32 cellular contexts compared by ENCODE assay signal in the genomic region with DNA sequence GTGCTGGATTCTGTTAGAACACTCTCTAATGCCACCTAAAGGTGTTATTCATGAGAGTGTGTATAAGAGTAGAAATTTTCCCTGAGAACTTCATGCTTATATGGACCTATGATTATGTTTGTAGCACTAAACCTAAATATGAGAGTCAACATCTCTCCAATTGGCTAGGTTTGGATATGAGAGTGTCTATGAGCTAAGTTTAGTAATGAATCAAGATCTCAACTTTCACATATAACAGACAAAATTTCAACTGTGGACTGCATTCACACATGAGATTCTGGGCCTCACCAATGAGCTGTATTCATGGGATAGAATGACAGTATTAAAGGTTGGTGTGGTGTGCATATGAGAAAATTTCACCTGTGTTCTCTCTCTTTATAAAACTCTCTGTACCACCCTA.
"Had no signal": no experiment of that assay in that cellular context is flagged by ENCODE, and none has a peak within 500 bp of the region (broad histone marks: within the 10 kb centered on the region; RNA-seq: fewer than 3 reads in every experiment).

No MANE protein-coding gene starts in this region.

- ATAC-seq: gastroesophageal sphincter, heart right ventricle, SK-N-SH treated with all-trans-retinoic acid at 6 μM for 48 hours, T-helper 17 cell had no signal

- H3K4me1 ChIP-seq: adrenal gland, ascending aorta, breast epithelium, colonic mucosa, esophagus squamous epithelium, gastroesophageal sphincter, heart right ventricle had no signal

- H3K27ac Mint-ChIP-seq: activated B cell treated with CpG ODN at 0.5 μM for 24 hours; activated CD4-positive, alpha-beta memory T cell treated with anti-CD3 and anti-CD28 coated beads, Interleukin-2, amount 10 ng/mL, durations not matched to agents 7 days and 5 days; activated CD8-positive, alpha-beta memory T cell treated with anti-CD3 and anti-CD28 coated beads, Interleukin-2, amount 10 ng/mL, durations not matched to agents 7 days and 5 days; brain; T-helper 17 cell had no signal

- H3K4me1 Mint-ChIP-seq: brain, T-helper 17 cell had no signal

- DNase-seq: activated B cell treated with CpG ODN at 0.5 μM for 24 hours; activated CD4-positive, alpha-beta T cell treated with anti-CD3 and anti-CD28 coated beads, Interleukin-2, amount 50 U/mL, for 4 hours; activated CD8-positive, alpha-beta memory T cell treated with anti-CD3 and anti-CD28 coated beads, Interleukin-2, amount 50 U/mL, for 4 hours; activated effector memory CD4-positive, alpha-beta T cell treated with anti-CD3 and anti-CD28 coated beads, Interleukin-2, amount 50 U/mL, for 16 hours; activated naive CD8-positive, alpha-beta T cell treated with anti-CD3 and anti-CD28 coated beads for 36 hours; activated naive CD8-positive, alpha-beta T cell treated with anti-CD3 and anti-CD28 coated beads, Interleukin-2, amount 50 U/mL, for 24 hours; activated T-cell treated with anti-CD3 and anti-CD28 coated beads, Interleukin-2, amount 50 U/mL, for 1 hour; adrenal gland; amygdala; central memory CD4-positive, alpha-beta T cell; cerebellar nuclear complex; colonic mucosa; effector CD8-positive, alpha-beta T cell; esophagus squamous epithelium; foreskin melanocyte; heart right ventricle; T-helper 1 cell; T-helper 17 cell; T1000; WERI-Rb-1 had no signal

- H3K9me3 Mint-ChIP-seq: activated B cell treated with CpG ODN at 0.5 μM for 24 hours; activated naive CD8-positive, alpha-beta T cell treated with anti-CD3 and anti-CD28 coated beads for 36 hours; activated naive CD8-positive, alpha-beta T cell treated with anti-CD3 and anti-CD28 coated beads, Interleukin-2, amount 50 U/mL, for 24 hours; activated T-helper 2 cell treated with anti-CD3 and anti-CD28 coated beads, Interferon-gamma antibody, Interleukin-2, Interleukin-4, amounts not matched to agents 10 μg/mL and 5 μg/mL and 100 μg/mL, durations not matched to agents 14 hours and 24 hours and 36 hours; T-helper 2 cell treated with Interferon-gamma antibody and Interleukin-4, amounts not matched to agents 5 μg/mL and 100 μg/mL, for 36 hours had no signal

- H3K36me3 ChIP-seq: adrenal gland, ascending aorta, breast epithelium, cardiac muscle cell, colonic mucosa, esophagus squamous epithelium, gastroesophageal sphincter, heart right ventricle, WERI-Rb-1 had no signal

- H3K27me3 Mint-ChIP-seq: activated B cell treated with CpG ODN at 0.5 μM for 24 hours; activated CD4-positive, alpha-beta memory T cell treated with anti-CD3 and anti-CD28 coated beads, Interleukin-2, amount 10 ng/mL, durations not matched to agents 7 days and 5 days; activated CD4-positive, alpha-beta T cell treated with anti-CD3 and anti-CD28 coated beads, Interleukin-2, amount 10 ng/mL, durations not matched to agents 7 days and 5 days; activated CD8-positive, alpha-beta memory T cell treated with anti-CD3 and anti-CD28 coated beads, Interleukin-2, amount 10 ng/mL, durations not matched to agents 7 days and 5 days; activated naive CD8-positive, alpha-beta T cell treated with anti-CD3 and anti-CD28 coated beads for 36 hours; activated naive CD8-positive, alpha-beta T cell treated with anti-CD3 and anti-CD28 coated beads, Interleukin-2, amount 50 U/mL, for 24 hours; brain; T-helper 17 cell had no signal

- H3K36me3 Mint-ChIP-seq: activated CD8-positive, alpha-beta memory T cell treated with anti-CD3 and anti-CD28 coated beads, Interleukin-2, amount 10 ng/mL, durations not matched to agents 7 days and 5 days; activated naive CD8-positive, alpha-beta T cell treated with anti-CD3 and anti-CD28 coated beads for 36 hours; brain had no signal

- H3K4me3 Mint-ChIP-seq: activated B cell treated with CpG ODN at 0.5 μM for 24 hours; activated CD4-positive, alpha-beta memory T cell treated with anti-CD3 and anti-CD28 coated beads, Interleukin-2, amount 10 ng/mL, durations not matched to agents 7 days and 5 days; activated CD4-positive, alpha-beta T cell treated with anti-CD3 and anti-CD28 coated beads, Interleukin-2, amount 10 ng/mL, durations not matched to agents 7 days and 5 days; activated CD8-positive, alpha-beta memory T cell treated with anti-CD3 and anti-CD28 coated beads, Interleukin-2, amount 10 ng/mL, durations not matched to agents 7 days and 5 days; activated naive CD8-positive, alpha-beta T cell treated with anti-CD3 and anti-CD28 coated beads for 36 hours; activated naive CD8-positive, alpha-beta T cell treated with anti-CD3 and anti-CD28 coated beads, Interleukin-2, amount 50 U/mL, for 24 hours; brain; T-helper 17 cell; T-helper 2 cell treated with Interferon-gamma antibody and Interleukin-4, amounts not matched to agents 5 μg/mL and 100 μg/mL, for 36 hours had no signal

- H3K9me3 ChIP-seq: adrenal gland, ascending aorta, breast epithelium, colonic mucosa, esophagus squamous epithelium, gastroesophageal sphincter, heart right ventricle had no signal

- H3K4me3 ChIP-seq: adrenal gland, ascending aorta, breast epithelium, cardiac muscle cell, colonic mucosa, esophagus squamous epithelium, gastroesophageal sphincter, heart right ventricle had no signal

- H3K27me3 ChIP-seq: adrenal gland, ascending aorta, breast epithelium, cardiac muscle cell, colonic mucosa, esophagus squamous epithelium, gastroesophageal sphincter, heart right ventricle had no signal

- H3K27ac ChIP-seq: adrenal gland, ascending aorta, breast epithelium, cardiac muscle cell, colonic mucosa, epithelial cell of prostate, esophagus squamous epithelium, gastroesophageal sphincter, heart right ventricle, WERI-Rb-1 had no signal
